In the genomic region with DNA sequence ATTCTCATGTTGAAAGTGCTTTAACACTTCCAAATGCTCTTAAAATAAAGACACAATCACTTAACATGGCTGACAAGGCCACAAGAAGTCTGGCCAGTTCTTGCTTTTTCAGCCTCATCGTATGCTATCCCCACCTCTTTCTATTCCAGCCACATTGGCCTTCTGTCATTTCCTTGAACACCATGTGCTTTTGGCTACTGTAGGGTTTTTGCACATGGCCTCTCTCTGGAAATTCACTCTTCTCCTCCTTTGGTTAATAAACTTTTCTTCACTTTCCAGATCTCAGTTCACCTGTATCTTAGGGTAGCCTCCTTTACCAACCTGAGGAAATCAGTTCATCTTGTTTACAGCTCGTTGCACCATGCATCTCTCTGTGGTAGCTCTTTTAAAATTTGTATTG, we compare ENCODE assay signal across 6 cellular contexts.
"Had no signal": no experiment of that assay in that cellular context is flagged by ENCODE, and none has a peak within 500 bp of the region (broad histone marks: within the 10 kb centered on the region; RNA-seq: fewer than 3 reads in every experiment).

No MANE protein-coding gene starts in this region.

- FAIRE-seq: HTR-8/SVneo, K562 had no signal

- DNase-seq: IMR-90, KBM-7, KG1 had no signal

- ATAC-seq: K562 had no signal

- H3K27ac ChIP-seq: HL-60 had no signal

- H3K4me3 ChIP-seq: K562 had no signal
